ENCODE assay signal across 23 cellular contexts in the genomic region with DNA sequence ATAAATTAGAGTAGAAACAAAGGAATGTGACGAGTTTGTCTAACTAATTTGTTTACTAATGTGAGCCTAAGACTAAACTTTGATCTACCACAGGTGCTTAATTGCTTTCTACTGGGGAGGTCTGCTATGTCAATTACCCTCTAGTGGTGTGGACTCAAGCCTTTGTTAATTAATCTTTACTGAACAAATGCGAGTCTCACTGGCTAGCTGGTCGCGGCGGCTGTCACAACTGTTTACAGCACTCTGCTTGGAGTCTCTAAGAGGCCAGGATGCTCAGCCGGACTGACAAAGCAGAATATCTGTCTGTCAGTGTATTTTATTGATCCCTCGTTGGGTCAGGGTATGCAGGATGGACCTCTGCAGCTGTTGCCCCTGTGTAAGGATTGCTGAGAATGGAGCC.
"Had no signal": no experiment of that assay in that cellular context is flagged by ENCODE, and none has a peak within 500 bp of the region (broad histone marks: within the 10 kb centered on the region; RNA-seq: fewer than 3 reads in every experiment).

No MANE protein-coding gene starts in this region.

- H3K27me3 ChIP-seq: esophagus squamous epithelium, hepatocyte, ovary, right atrium auricular region, sigmoid colon, suprapubic skin, tibial artery, upper lobe of left lung, uterus had no signal

- H3K36me3 ChIP-seq: esophagus squamous epithelium, ovary, right atrium auricular region, sigmoid colon, suprapubic skin, tibial artery, upper lobe of left lung, uterus had no signal

- H3K27ac Mint-ChIP-seq: effector memory CD8-positive, alpha-beta T cell; mesothelial cell of epicardium had no signal

- H3K9me3 ChIP-seq: esophagus squamous epithelium, ovary, right atrium auricular region, sigmoid colon, suprapubic skin, tibial artery, upper lobe of left lung, uterus had no signal

- H3K9me3 Mint-ChIP-seq: effector memory CD8-positive, alpha-beta T cell; mesothelial cell of epicardium; natural killer cell; neural crest cell had no signal

- DNase-seq: effector memory CD8-positive, alpha-beta T cell; esophagus squamous epithelium; foreskin fibroblast; head of caudate nucleus; mammary epithelial cell; natural killer cell; nucleus accumbens; ovary; sigmoid colon; stimulated activated CD4-positive, alpha-beta T cell treated with anti-CD3 and anti-CD28 coated beads, Interleukin-2, amount 100 ng/mL, for 24 hours; stimulated activated CD4-positive, alpha-beta T cell treated with anti-CD3 and anti-CD28 coated beads, Interleukin-4, amount 100 ng/mL, for 4 hours; stimulated activated naive CD4-positive, alpha-beta T cell; tibial artery; upper lobe of left lung; uterus had no signal

- H3K4me1 Mint-ChIP-seq: mesothelial cell of epicardium, neural crest cell had no signal

- H3K4me3 Mint-ChIP-seq: mesothelial cell of epicardium, natural killer cell, neural crest cell had no signal

- H3K4me3 ChIP-seq: esophagus squamous epithelium, hepatocyte, ovary, right atrium auricular region, sigmoid colon, skin epidermis, suprapubic skin, tibial artery, upper lobe of left lung, uterus had no signal

- H3K36me3 Mint-ChIP-seq: mesothelial cell of epicardium, natural killer cell had no signal

- H3K27ac ChIP-seq: epithelial cell of prostate, esophagus squamous epithelium, hepatocyte, ovary, right atrium auricular region, sigmoid colon, skin epidermis, suprapubic skin, tibial artery, upper lobe of left lung, uterus had no signal

- ATAC-seq: effector memory CD8-positive, alpha-beta T cell; left lobe of liver had no signal

- H3K4me1 ChIP-seq: esophagus squamous epithelium, right atrium auricular region, sigmoid colon, suprapubic skin, tibial artery, upper lobe of left lung, uterus had no signal
